9 cellular contexts compared by ENCODE assay signal in the genomic region with DNA sequence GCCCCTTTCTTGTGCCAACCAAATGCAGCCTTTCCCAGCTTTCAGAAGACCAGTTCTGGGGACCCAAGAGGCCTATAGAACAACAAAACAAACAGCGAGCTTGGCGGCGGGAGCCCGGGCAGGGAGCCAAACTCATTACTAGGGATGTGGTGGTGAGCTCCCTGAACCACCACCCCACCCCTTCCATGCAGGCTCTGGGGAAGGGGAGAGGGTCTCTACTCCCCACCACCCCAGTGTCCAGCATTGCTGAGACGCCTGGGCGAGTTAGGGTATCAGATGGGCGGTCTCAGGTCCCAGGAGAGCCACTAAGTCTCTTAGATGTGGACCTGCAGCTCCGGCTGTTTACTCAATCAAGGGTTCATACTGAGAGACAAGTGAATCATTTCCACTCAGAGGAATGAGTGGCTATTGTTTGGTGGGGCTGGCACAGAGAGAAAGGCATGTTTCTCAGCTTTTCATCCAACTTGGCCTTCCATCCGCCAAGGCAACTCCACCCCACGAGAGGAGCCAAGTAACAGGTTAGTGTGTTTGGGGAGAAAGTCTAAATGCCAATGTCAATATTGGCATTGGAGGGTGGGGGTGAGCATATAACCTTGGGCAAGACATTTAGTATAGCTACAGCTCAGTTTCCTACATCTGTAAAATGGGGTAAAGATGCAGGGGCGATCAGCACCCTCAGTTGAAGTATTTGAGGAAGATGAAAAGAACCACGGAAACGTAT. TPM values are rescaled to one million over a fixed set of nuclear protein-coding genes. Genes with fewer than 3 reads are reported as not detected.
A peak's percentile ranks its signal among the peaks of the same experiment; 100 is the strongest.
DNase-seq lines count a peak whose midpoint lies in the region; ATAC-seq lines count a peak whose summit lies in the region.
"Had no signal": no experiment of that assay in that cellular context is flagged by ENCODE, and none has a peak within 500 bp of the region (broad histone marks: within the 10 kb centered on the region; RNA-seq: fewer than 3 reads in every experiment).

No MANE protein-coding gene starts in this region.

- H3K4me3 Mint-ChIP-seq in stimulated activated naive B cell treated with anti-CD40 and anti-IgM and Interleukin-4, amounts not matched to agents 10 μg/mL and 1 μg/mL and 100 μg/mL, for 72 hours, result no peak overlapping the region
- H3K4me3 Mint-ChIP-seq: naive B cell had no signal

- peaks cover 39% of the 10 kb centered on the region for H3K4me1 ChIP-seq in SJCRH30

- H3K27me3 Mint-ChIP-seq in stimulated activated naive B cell treated with anti-CD40 and anti-IgM and Interleukin-4, amounts not matched to agents 10 μg/mL and 1 μg/mL and 100 μg/mL, for 72 hours, result no peaks in the 10 kb centered on the region
- H3K27me3 Mint-ChIP-seq: naive B cell had no signal

- DNase-seq in MG63 (peak; percentile 95), SJCRH30 (peak; percentile 40 to 53), left cardiac atrium (peak; percentile 70), NCI-H524 treated with DMSO at 0.1 percent for 48 hours (lab: John Stamatoyannopoulos, UW) (no peak)
- DNase-seq in stimulated activated naive B cell treated with anti-CD40 and anti-IgM and Interleukin-4, amounts not matched to agents 10 μg/mL and 1 μg/mL and 100 μg/mL, for 72 hours, result no peak
- no peak for DNase-seq in activated T-cell treated with anti-CD3 and anti-CD28 coated beads, Interleukin-2, amount 50 U/mL, for 48 hours
- DNase-seq: naive B cell had no signal

- H3K27me3 ChIP-seq in MG63, result no peaks in the 10 kb centered on the region
- H3K27me3 ChIP-seq in SJCRH30, result no peaks in the 10 kb centered on the region

- H3K4me3 ChIP-seq in MG63 (no peak overlapping the region), SJCRH30 (no peak overlapping the region)

- ATAC-seq in left cardiac atrium (peak; percentile 20 to 61), HG03175 (IDR thresholded peaks at IDR 0.05; ENCODE audit: unreplicated experiment) (no peak), HG03280 (IDR thresholded peaks at IDR 0.05; ENCODE audit: unreplicated experiment) (no peak)
- ATAC-seq in stimulated activated naive B cell treated with anti-CD40 and anti-IgM and Interleukin-4, amounts not matched to agents 10 μg/mL and 1 μg/mL and 100 μg/mL, for 72 hours (replicated peaks), result no peak

- peak overlapping the region; percentile 44 for H3K27ac Mint-ChIP-seq in stimulated activated naive B cell treated with anti-CD40 and anti-IgM and Interleukin-4, amounts not matched to agents 10 μg/mL and 1 μg/mL and 100 μg/mL, for 72 hours
- H3K27ac Mint-ChIP-seq: naive B cell had no signal

- intact Hi-C loops in left cardiac atrium (cut with DNase I), result loop anchor here in 1 of 2 donors (1.0 to 5.0 kb wide), 2 partner anchors 17 to 39 kb away; a partner anchor contains a TSS

- no peaks in the 10 kb centered on the region for H3K9me3 ChIP-seq in MG63
- H3K9me3 ChIP-seq in SJCRH30 (replicated peaks), result no peaks in the 10 kb centered on the region

- H3K36me3 Mint-ChIP-seq in stimulated activated naive B cell treated with anti-CD40 and anti-IgM and Interleukin-4, amounts not matched to agents 10 μg/mL and 1 μg/mL and 100 μg/mL, for 72 hours, result no peaks in the 10 kb centered on the region
- H3K36me3 Mint-ChIP-seq: naive B cell had no signal

- no peaks in the 10 kb centered on the region for H3K36me3 ChIP-seq in MG63
- H3K36me3 ChIP-seq in SJCRH30, result peaks cover 34% of the 10 kb centered on the region

- H3K4me1 Mint-ChIP-seq in stimulated activated naive B cell treated with anti-CD40 and anti-IgM and Interleukin-4, amounts not matched to agents 10 μg/mL and 1 μg/mL and 100 μg/mL, for 72 hours, result no peaks in the 10 kb centered on the region
- H3K4me1 Mint-ChIP-seq: naive B cell had no signal

- no peaks in the 10 kb centered on the region for H3K9me3 Mint-ChIP-seq in stimulated activated naive B cell treated with anti-CD40 and anti-IgM and Interleukin-4, amounts not matched to agents 10 μg/mL and 1 μg/mL and 100 μg/mL, for 72 hours
- H3K9me3 Mint-ChIP-seq: naive B cell had no signal

- H3K27ac ChIP-seq in SJCRH30, result no peak overlapping the region

RNA-seq across cellular contexts. Expression of a gene that starts 40.9 kb away (rescaled TPM):
- total RNA-seq in MG63 (2014; rRNA removed; shearing (Covaris generic); ENCODE audit: low replicate concordance), result 0.17 and 0.56 TPM in 2 replicates
- 26.2 and 34.8 TPM in 2 replicates for total RNA-seq in SJCRH30 (2014; rRNA removed; shearing (Covaris generic))
- total RNA-seq in left cardiac atrium, result 10 to 100 TPM; 13.3 to 43.4 TPM

Comparison
In these comparisons a context has a peak if more than half of its experiments do, and no peak if none do; other contexts are left out.
1. DNase-seq: peak in MG63 (single experiment), SJCRH30 (2 of 2) and left cardiac atrium (single experiment); none in stimulated activated naive B cell treated with anti-CD40 and anti-IgM and Interleukin-4, amounts not matched to agents 10 μg/mL and 1 μg/mL and 100 μg/mL, for 72 hours (single experiment), NCI-H524 treated with DMSO at 0.1 percent for 48 hours (single experiment) and activated T-cell treated with anti-CD3 and anti-CD28 coated beads, Interleukin-2, amount 50 U/mL, for 48 hours (0 of 2).
2. ATAC-seq: peak in left cardiac atrium (2 of 2); none in stimulated activated naive B cell treated with anti-CD40 and anti-IgM and Interleukin-4, amounts not matched to agents 10 μg/mL and 1 μg/mL and 100 μg/mL, for 72 hours (0 of 2), HG03175 (single experiment) and HG03280 (single experiment).